Comparison of ENCODE assay signal across 25 cellular contexts in genomic region chr4:1960170-1960825, GRCh38. TPM values are rescaled to one million over a fixed set of nuclear protein-coding genes. Genes with fewer than 3 reads are reported as not detected.
DNase-seq lines count a peak whose midpoint lies in the region; ATAC-seq and TF ChIP-seq lines count a peak whose summit lies in the region.
"Had no signal": no experiment of that assay in that cellular context is flagged by ENCODE, and none has a peak within 500 bp of the region (broad histone marks: within the 10 kb centered on the region; RNA-seq: fewer than 3 reads in every experiment).

No MANE protein-coding gene starts in this region.

- H3K36me3 Mint-ChIP-seq in CD14-positive monocyte: peaks cover 88 to 99% of the 10 kb centered on the region in 2 donors
- peaks cover 40% of the 10 kb centered on the region for H3K36me3 Mint-ChIP-seq in effector memory CD8-positive, alpha-beta T cell (ENCODE audit: insufficient read depth)

- no peak for TF ChIP-seq CTCF in right atrium auricular region (IDR thresholded peaks at IDR 0.05)
- no peak for TF ChIP-seq CTCF in brain microvascular endothelial cell (IDR thresholded peaks at IDR 0.05; ENCODE audit: low read depth, low read length, missing control alignments)
- no peak for TF ChIP-seq CTCF in CD14-positive monocyte (IDR thresholded peaks at IDR 0.05)

- in situ Hi-C loops in brain microvascular endothelial cell (cut with HindIII; ENCODE audit: low pct_ligation_motif_present, low sequenced_read_pairs): no loop called here

- H3K27me3 Mint-ChIP-seq in CD14-positive monocyte (ENCODE audit: low read depth in 3 of 3): no peaks in the 10 kb centered on the region
- H3K27me3 Mint-ChIP-seq in effector memory CD8-positive, alpha-beta T cell: no peaks in the 10 kb centered on the region
- H3K27me3 Mint-ChIP-seq: stimulated activated naive CD8-positive, alpha-beta T cell treated with anti-CD3 and anti-CD28 coated beads, Interleukin-15, Interleukin-2, amounts not matched to agents 100 ng/mL and 50 ng/mL, for 24 hours; T-helper 17 cell had no signal

- H3K27me3 ChIP-seq in right atrium auricular region (no peaks in the 10 kb centered on the region), brain microvascular endothelial cell (replicated peaks) (no peaks in the 10 kb centered on the region)
- H3K27me3 ChIP-seq: SJSA1, upper lobe of right lung had no signal

- no peak overlapping the region for H3K4me3 Mint-ChIP-seq in CD14-positive monocyte
- H3K4me3 Mint-ChIP-seq in effector memory CD8-positive, alpha-beta T cell: no peak overlapping the region
- H3K4me3 Mint-ChIP-seq: stimulated activated naive CD8-positive, alpha-beta T cell treated with anti-CD3 and anti-CD28 coated beads, Interleukin-15, Interleukin-2, amounts not matched to agents 100 ng/mL and 50 ng/mL, for 24 hours; WTC11 had no signal

- peak overlapping the region in 1 of 7 donors; percentile 56 for H3K27ac Mint-ChIP-seq in CD14-positive monocyte
- H3K27ac Mint-ChIP-seq in effector memory CD8-positive, alpha-beta T cell: no peak overlapping the region
- H3K27ac Mint-ChIP-seq: stimulated activated naive CD8-positive, alpha-beta T cell treated with anti-CD3 and anti-CD28 coated beads, Interleukin-15, Interleukin-2, amounts not matched to agents 100 ng/mL and 50 ng/mL, for 24 hours; T-helper 17 cell; WTC11 had no signal

- H3K27ac ChIP-seq in right atrium auricular region: no peak overlapping the region
- no peak overlapping the region for H3K27ac ChIP-seq in brain microvascular endothelial cell
- H3K27ac ChIP-seq: A549, C4-2B, SJSA1, upper lobe of right lung had no signal

- no peaks in the 10 kb centered on the region for H3K9me3 ChIP-seq in right atrium auricular region
- H3K9me3 ChIP-seq: A549, SJSA1, upper lobe of right lung had no signal

- ATAC-seq in Right ventricle myocardium inferior: peak; percentile 77
- peak; percentile 81 for ATAC-seq in left ventricle myocardium superior
- no peak for ATAC-seq in GM19455 (IDR thresholded peaks at IDR 0.05; ENCODE audit: unreplicated experiment)
- no peak for ATAC-seq in effector memory CD8-positive, alpha-beta T cell (replicated peaks)
- ATAC-seq: A549, esophagus mucosa, PC-3, T-helper 17 cell, upper lobe of right lung, WTC11 had no signal

- intact Hi-C loops in Right ventricle myocardium inferior (cut with DNase I) (no loop called here), left ventricle myocardium superior (cut with micrococcal nuclease) (no loop called here), CD14-positive monocyte (cut with micrococcal nuclease) (no loop called here)

- H3K36me3 ChIP-seq in right atrium auricular region (peaks cover 34% of the 10 kb centered on the region), brain microvascular endothelial cell (replicated peaks) (peaks cover 14% of the 10 kb centered on the region)

- no peaks in the 10 kb centered on the region for H3K4me1 Mint-ChIP-seq in CD14-positive monocyte
- peaks cover 0 to 4% of the 10 kb centered on the region in 2 donors for H3K4me1 Mint-ChIP-seq in effector memory CD8-positive, alpha-beta T cell (ENCODE audit: low read depth in 2 of 2)

- DNase-seq in Right ventricle myocardium inferior (ENCODE audit: missing footprints) (no peak), right atrium auricular region (ENCODE audit: low spot score) (no peak), brain microvascular endothelial cell (peak; percentile 32), left ventricle myocardium superior (no peak), CD14-positive monocyte (ENCODE audit: low spot score) (no peak), NCI-H446 treated with DMSO at 0.1 percent for 48 hours (lab: John Stamatoyannopoulos, UW) (no peak)
- no peak for DNase-seq in effector memory CD8-positive, alpha-beta T cell
- DNase-seq: activated CD4-positive, alpha-beta T cell treated with anti-CD3 and anti-CD28 coated beads, Interleukin-2, amount 50 U/mL, for 48 hours; activated naive CD4-positive, alpha-beta T cell; GF-D8; HCEC 1CT; NCI-H1417 treated with DMSO at 0.1 percent for 48 hours; NCI-H774; PC-3; stimulated activated CD4-positive, alpha-beta T cell treated with anti-CD3 and anti-CD28 coated beads, Interleukin-1b, Interleukin-23, amount 100 ng/mL, for 48 hours; T-helper 17 cell; upper lobe of right lung had no signal

- no peaks in the 10 kb centered on the region for H3K9me3 Mint-ChIP-seq in CD14-positive monocyte
- H3K9me3 Mint-ChIP-seq in effector memory CD8-positive, alpha-beta T cell: no peaks in the 10 kb centered on the region
- H3K9me3 Mint-ChIP-seq: stimulated activated naive CD8-positive, alpha-beta T cell treated with anti-CD3 and anti-CD28 coated beads, Interleukin-15, Interleukin-2, amounts not matched to agents 100 ng/mL and 50 ng/mL, for 24 hours; WTC11 had no signal

- peaks cover 0 to 12% of the 10 kb centered on the region in 2 donors for H3K4me1 ChIP-seq in right atrium auricular region
- H3K4me1 ChIP-seq: A549, SJSA1, upper lobe of right lung had no signal

- H3K4me3 ChIP-seq in right atrium auricular region (no peak overlapping the region), brain microvascular endothelial cell (ENCODE audit: low read depth, low read length) (no peak overlapping the region)
- H3K4me3 ChIP-seq: A549, lung, SJSA1, upper lobe of right lung had no signal

RNA-seq across cellular contexts. Expression of gene NELFA, which starts 48.5 kb away (rescaled TPM):
- total RNA-seq in Right ventricle myocardium inferior (10.8 TPM), right atrium auricular region (10 to 100 TPM in 1 of 2 donors, 1 to 10 TPM in 1; 8.0 to 12.7 TPM), left ventricle myocardium superior (10.0 TPM)
- polyA plus RNA-seq in CD14-positive monocyte: 10 to 100 TPM; 10.0 to 10.5 TPM

Comparison
In these comparisons a context has a peak if more than half of its experiments do, and no peak if none do; other contexts are left out.
1. ATAC-seq: peak in Right ventricle myocardium inferior (single experiment) and left ventricle myocardium superior (single experiment); none in GM19455 (single experiment) and effector memory CD8-positive, alpha-beta T cell (single experiment).